Comparison of ENCODE assay signal across 15 cellular contexts in genomic region chr12:124852911-124853441, GRCh38. TPM values are rescaled to one million over a fixed set of nuclear protein-coding genes. Genes with fewer than 3 reads are reported as not detected.
DNase-seq lines count a peak whose midpoint lies in the region; ATAC-seq, FAIRE-seq and TF ChIP-seq lines count a peak whose summit lies in the region.
"Had no signal": no experiment of that assay in that cellular context is flagged by ENCODE, and none has a peak within 500 bp of the region (broad histone marks: within the 10 kb centered on the region; RNA-seq: fewer than 3 reads in every experiment).

No MANE protein-coding gene starts in this region.

- DNase-seq in Kasumi-1 (lab: John Stamatoyannopoulos, UW) (peak; percentile 16 to 38), SK-MEL-5 (ENCODE audit: low read depth, low spot score) (peak; percentile 58), HepG2 (ENCODE audit: low spot score) (no peak), substantia nigra (lab: John Stamatoyannopoulos, UW) (no peak), SW480 (ENCODE audit: low spot score) (no peak), H7 (no peak)
- DNase-seq: activated effector memory CD4-positive, alpha-beta T cell treated with Interleukin-2 at 50 U/mL for 16 hours; IMR-90; NCI-H1105; NCI-H2171; stimulated activated naive CD4-positive, alpha-beta T cell had no signal

- intact Hi-C loops in HepG2 (cut with micrococcal nuclease; ENCODE audit: unreplicated experiment): loop anchor here (1.0 kb wide), 1 partner anchor 15 kb away; no protein-coding TSS in a partner anchor

- no TSS peak for BruUV-seq in HepG2 (replicated peaks; lab: Mats Ljungman, UMichigan)

- in situ Hi-C loops in SK-MEL-5 (cut with HindIII; ENCODE audit: low pct_unique_long_range_greater_than_20kb, low sequenced_read_pairs) (no loop called here), HepG2 (cut with HindIII; ENCODE audit: extremely low pct_ligation_motif_present, low pct_unique_long_range_greater_than_20kb) (no loop called here)

- peak overlapping the region; percentile 8; the same call in 1 of the 2 replicates for H3K9ac ChIP-seq in HepG2 (ENCODE audit: insufficient read depth, low read depth, low read length)

- WGBS in HepG2 (ENCODE audit: low lambda C conversion rate): 67% methylated on average over 11 of the region's 11 CpGs

- no peaks in the 10 kb centered on the region for H3K9me3 ChIP-seq in HepG2 (ENCODE audit: low read length)

- FAIRE-seq in HepG2 (lab: Jason Lieb, UNC): no peak
- FAIRE-seq: H54 had no signal

- H3K4me2 ChIP-seq in HepG2 (ENCODE audit: low read depth, low read length): peak overlapping the region; percentile 61

- H3K27me3 ChIP-seq in HepG2 (ENCODE audit: control insufficient read depth in 1 of 2, insufficient read depth in 2 of 2, low read length in 2 of 2) (no peaks in the 10 kb centered on the region), H7 (ENCODE audit: control insufficient read depth, insufficient read depth, low read length) (no peaks in the 10 kb centered on the region)

- H3K36me3 ChIP-seq in HepG2 (replicated peaks in 1 of 2; ENCODE audit: control insufficient read depth in 1 of 2, insufficient read depth in 2 of 2, low read length in 2 of 2) (peaks cover 3 to 31% of the 10 kb centered on the region in 2 experiments), H7 (replicated peaks; ENCODE audit: control insufficient read depth, insufficient read depth, low read length) (no peaks in the 10 kb centered on the region; the same call in 1 of the 2 replicates)

- H3K4me3 ChIP-seq in HepG2 (replicated peaks in 1 of 3; ENCODE audit: insufficient read depth in 1 of 3, low read depth in 2 of 3, low read length in 3 of 3): peak overlapping the region in 1 of 3 experiments; percentile 42; a peak in 1 of 6 replicates
- no peak overlapping the region for H3K4me3 ChIP-seq in H7 (ENCODE audit: insufficient read depth, low read depth, low read length)
- H3K4me3 ChIP-seq: lung had no signal

- H3K27ac ChIP-seq in HepG2 (ENCODE audit: extremely low read length, insufficient read depth, low read length) (peak overlapping the region; percentile 70), substantia nigra (ENCODE audit: low read depth, low read length, poor library complexity, severe bottlenecking) (peak overlapping the region; percentile 31)
- H3K27ac ChIP-seq: C4-2B had no signal

- H4K20me1 ChIP-seq in HepG2 (ENCODE audit: insufficient read depth, low read length): peaks cover 27% of the 10 kb centered on the region

- CTCF ChIA-PET in HepG2 (lab: Yijun Ruan, JAX; ENCODE audit: low intra/inter-chr PET ratio, low total read pairs): interaction anchor here (1.2 kb wide), 1 partner anchor 54 kb away, joined by 8 read pairs; no protein-coding TSS in a partner anchor

- ATAC-seq in HepG2: no peak
- no peak for ATAC-seq in HG02973 (IDR thresholded peaks at IDR 0.05; ENCODE audit: unreplicated experiment)

- TF ChIP-seq EP300 in HepG2 (IDR thresholded peaks at IDR 0.05; ENCODE audit: low read depth in 2 of 2, low read length in 2 of 2): no peak
- TF ChIP-seq EP300 in HepG2 (CRISPR knock-in tag; IDR thresholded peaks at IDR 0.05; ENCODE audit: borderline replicate concordance): no peak

- peaks cover 82% of the 10 kb centered on the region for H3K79me2 ChIP-seq in HepG2 (ENCODE audit: insufficient read depth, low read length)

- no peak for TF ChIP-seq POLR2A in HepG2 (IDR thresholded peaks at IDR 0.05; ENCODE audit: insufficient read depth in 1 of 2, low read depth in 2 of 2, low read length in 2 of 2)

- TF ChIP-seq CTCF in HepG2 (CRISPR knock-in tag; IDR thresholded peaks at IDR 0.05): no peak

- POLR2A ChIA-PET in HepG2 (lab: Yijun Ruan, JAX): interaction anchor here (0.7 to 1.9 kb wide), 9 partner anchors 9 to 75 kb away, joined by 3 to 8 read pairs (median 4); partner anchors contain the start of gene SCARB1

- no peak overlapping the region for H2AFZ ChIP-seq in HepG2 (ENCODE audit: low read length)

- no peak for TF ChIP-seq RAD21 in HepG2 (CRISPR knock-in tag; IDR thresholded peaks at IDR 0.05)

- peaks cover 94% of the 10 kb centered on the region for H3K4me1 ChIP-seq in HepG2 (ENCODE audit: insufficient read depth, low read length)

TF ChIP-seq in HepG2, 621 proteins besides CTCF, POLR2A, EP300 and RAD21 (continues in another document):
- TF ChIP-seq MAZ (IDR thresholded peaks at IDR 0.05; ENCODE audit: borderline replicate concordance, low read depth, low read length) (no peak), MAZ (CRISPR knock-in tag; IDR thresholded peaks at IDR 0.05; ENCODE audit: low read depth) (no peak), ZNF274 (CRISPR knock-in tag; IDR thresholded peaks at IDR 0.05) (no peak), ATF7 (IDR thresholded peaks at IDR 0.05) (no peak), ATF7 (CRISPR knock-in tag; IDR thresholded peaks at IDR 0.05) (no peak), ZNF790 (CRISPR knock-in tag; IDR thresholded peaks at IDR 0.05; ENCODE audit: borderline replicate concordance) (no peak), ZIK1 (CRISPR knock-in tag; IDR thresholded peaks at IDR 0.05; ENCODE audit: borderline replicate concordance, low read depth) (0 out of 2 replicates have a peak, but pooled peaks have one; percentile 3), HOXA9 (CRISPR knock-in tag; IDR thresholded peaks at IDR 0.05; ENCODE audit: borderline replicate concordance) (no peak), ZNF296 (CRISPR knock-in tag; conservative IDR thresholded peaks at IDR 0.05) (no peak), SETDB1 (CRISPR knock-in tag; IDR thresholded peaks at IDR 0.05; ENCODE audit: borderline replicate concordance) (no peak), NFAT5 (CRISPR knock-in tag; IDR thresholded peaks at IDR 0.05) (no peak), ZNF121 (CRISPR knock-in tag; IDR thresholded peaks at IDR 0.05) (no peak)

RNA-seq across cellular contexts. Expression of gene SCARB1, which starts 10.7 kb away (rescaled TPM):
- 184 and 193 TPM in 2 replicates for total RNA-seq in SK-MEL-5 (2014; rRNA removed; shearing (Covaris generic))
- 980 and 1,065 TPM in 2 replicates for polyA plus RNA-seq in SK-MEL-5 (2015; cell fraction: cytosol; rRNA removed)
- 308 and 404 TPM in 2 replicates for polyA plus RNA-seq in SK-MEL-5 (2015; cell fraction: nucleus; rRNA removed)
- 33.2 and 63.4 TPM in 2 replicates for total RNA-seq in HepG2 (2016; rRNA removed; fragmentation: Illumina TruSeq; extraction: Trizol)
- total RNA-seq in HepG2 (2016; cell fraction: cytosol; rRNA removed; fragmentation: Illumina TruSeq; extraction: Trizol; ENCODE audit: low read depth): 10.1 and 11.6 TPM in 2 replicates
- 24.7 and 65.3 TPM in 2 replicates for total RNA-seq in HepG2 (2016; cell fraction: insoluble cytoplasmic fraction; rRNA removed; fragmentation: Illumina TruSeq; extraction: Trizol)
- 32.7 and 33.2 TPM in 2 replicates for total RNA-seq in HepG2 (2016; cell fraction: membrane; rRNA removed; fragmentation: Illumina TruSeq; extraction: Trizol)
- total RNA-seq in HepG2 (2016; cell fraction: nucleus; rRNA removed; fragmentation: Illumina TruSeq; extraction: Trizol): 82.8 and 99.0 TPM in 2 replicates
- 160 and 189 TPM in 2 replicates for polyA plus RNA-seq in HepG2 (2011; rRNA removed)
- polyA plus RNA-seq in HepG2 (2011; cell fraction: cytosol; rRNA removed): 208 and 213 TPM in 2 replicates
- 869 and 1,053 TPM in 2 replicates for polyA plus RNA-seq in HepG2 (2011; cell fraction: nucleus; rRNA removed)
- polyA plus RNA-seq in HepG2 (2012): 214 and 253 TPM in 2 replicates
- polyA plus RNA-seq in HepG2 (2016; cell fraction: cytosol; fragmentation: Illumina TruSeq; extraction: Trizol; ENCODE audit: low read depth): 18.1 and 20.1 TPM in 2 replicates
- polyA plus RNA-seq in HepG2 (2016; cell fraction: insoluble cytoplasmic fraction; fragmentation: Illumina TruSeq; extraction: Trizol; ENCODE audit: low read depth): 42.8 and 60.7 TPM in 2 replicates
- polyA plus RNA-seq in HepG2 (2016; cell fraction: membrane; fragmentation: Illumina TruSeq; extraction: Trizol; ENCODE audit: low read depth): 42.2 and 44.0 TPM in 2 replicates
- polyA plus RNA-seq in HepG2 (2016; cell fraction: nucleus; fragmentation: Illumina TruSeq; extraction: Trizol; ENCODE audit: insufficient read depth, low read depth): 235 and 236 TPM in 2 replicates
- polyA minus RNA-seq in HepG2 (2011; rRNA and poly(A)+ RNA removed; ENCODE audit: low replicate concordance): 104 and 367 TPM in 2 replicates
- 143 and 183 TPM in 2 replicates for polyA minus RNA-seq in HepG2 (2011; cell fraction: cytosol; rRNA and poly(A)+ RNA removed)
- 104 and 119 TPM in 2 replicates for polyA minus RNA-seq in HepG2 (2011; cell fraction: nucleus; rRNA and poly(A)+ RNA removed)
- 44.9 and 45.1 TPM in 2 replicates for total RNA-seq in H7 (2014; rRNA removed; shearing (Covaris generic))

Comparison
In these comparisons a context has a peak if more than half of its experiments do, and no peak if none do; other contexts are left out.
1. DNase-seq: peak in Kasumi-1 (2 of 2) and SK-MEL-5 (single experiment); none in HepG2 (single experiment), substantia nigra (0 of 49), SW480 (single experiment) and H7 (single experiment).